24 cellular contexts compared by ENCODE assay signal in genomic region chr5:84085387-84086041, GRCh38.
"Had no signal": no experiment of that assay in that cellular context is flagged by ENCODE, and none has a peak within 500 bp of the region (broad histone marks: within the 10 kb centered on the region; RNA-seq: fewer than 3 reads in every experiment).

No MANE protein-coding gene starts in this region.

- DNase-seq: activated CD4-positive, alpha-beta memory T cell treated with anti-CD3 and anti-CD28 coated beads, Interleukin-2, amount 10 ng/mL, durations not matched to agents 7 days and 5 days; activated CD4-positive, alpha-beta T cell treated with anti-CD3 and anti-CD28 coated beads for 48 hours; activated effector memory CD4-positive, alpha-beta T cell treated with Interleukin-2 at 50 U/mL for 16 hours; activated naive CD4-positive, alpha-beta T cell treated with anti-CD3 and anti-CD28 coated beads, Interleukin-2, amount 10 ng/mL, durations not matched to agents 7 days and 5 days; activated T-cell treated with anti-CD3 and anti-CD28 coated beads, Interleukin-2, amount 50 U/mL, for 72 hours; amygdala; foreskin fibroblast; immature natural killer cell; nucleus accumbens; spleen; stimulated activated CD4-positive, alpha-beta T cell treated with anti-CD3 and anti-CD28 coated beads, Interleukin-4, amount 100 ng/mL, for 1 hour; stimulated activated naive CD4-positive, alpha-beta T cell treated with Interleukin-2 at 50 U/mL for 16 hours; SW 1271; T-helper 17 cell had no signal

- H3K27ac Mint-ChIP-seq: activated CD4-positive, alpha-beta memory T cell treated with anti-CD3 and anti-CD28 coated beads, Interleukin-2, amount 10 ng/mL, durations not matched to agents 7 days and 5 days; activated naive CD4-positive, alpha-beta T cell treated with anti-CD3 and anti-CD28 coated beads, Interleukin-2, amount 10 ng/mL, durations not matched to agents 7 days and 5 days; activated T-cell treated with anti-CD3 and anti-CD28 coated beads, Interleukin-2, amount 50 U/mL, for 72 hours; immature natural killer cell; mesothelial cell of epicardium; natural killer cell treated with Interleukin-12 subunit alpha and Interleukin-12 subunit beta and Interleukin-15 and Interleukin-18, amount 100 ng/mL, for 72 hours; T-helper 17 cell; type B pancreatic cell had no signal

- H3K9ac ChIP-seq: parathyroid adenoma had no signal

- H3K4me2 ChIP-seq: hepatocyte had no signal

- H3K4me3 ChIP-seq: coronary artery, hepatocyte, left lung, spleen, thoracic aorta had no signal

- H3K79me2 ChIP-seq: hepatocyte, parathyroid adenoma had no signal

- H3K36me3 ChIP-seq: left lung, spleen had no signal

- H3K4me1 ChIP-seq: left lung, parathyroid adenoma, spleen had no signal

- H3K27me3 ChIP-seq: hepatocyte, left lung, spleen had no signal

- H3K4me1 Mint-ChIP-seq: activated CD4-positive, alpha-beta memory T cell treated with anti-CD3 and anti-CD28 coated beads, Interleukin-2, amount 10 ng/mL, durations not matched to agents 7 days and 5 days; activated naive CD4-positive, alpha-beta T cell treated with anti-CD3 and anti-CD28 coated beads, Interleukin-2, amount 10 ng/mL, durations not matched to agents 7 days and 5 days; immature natural killer cell; mesothelial cell of epicardium; T-helper 17 cell had no signal

- H3K27me3 Mint-ChIP-seq: activated CD4-positive, alpha-beta memory T cell treated with anti-CD3 and anti-CD28 coated beads, Interleukin-2, amount 10 ng/mL, durations not matched to agents 7 days and 5 days; activated naive CD4-positive, alpha-beta T cell treated with anti-CD3 and anti-CD28 coated beads, Interleukin-2, amount 10 ng/mL, durations not matched to agents 7 days and 5 days; natural killer cell treated with Interleukin-12 subunit alpha and Interleukin-12 subunit beta and Interleukin-15 and Interleukin-18, amount 100 ng/mL, for 72 hours; T-helper 17 cell; type B pancreatic cell had no signal

- ATAC-seq: activated T-cell treated with anti-CD3 and anti-CD28 coated beads, Interleukin-2, amount 50 U/mL, for 72 hours; left lung; natural killer cell treated with Interleukin-12 subunit alpha and Interleukin-12 subunit beta and Interleukin-15 and Interleukin-18, amount 100 ng/mL, for 72 hours; T-helper 17 cell had no signal

- H3K36me3 Mint-ChIP-seq: activated naive CD4-positive, alpha-beta T cell treated with anti-CD3 and anti-CD28 coated beads, Interleukin-2, amount 10 ng/mL, durations not matched to agents 7 days and 5 days; immature natural killer cell; natural killer cell treated with Interleukin-12 subunit alpha and Interleukin-12 subunit beta and Interleukin-15 and Interleukin-18, amount 100 ng/mL, for 72 hours; type B pancreatic cell had no signal

- H3K9me3 Mint-ChIP-seq: activated CD4-positive, alpha-beta memory T cell treated with anti-CD3 and anti-CD28 coated beads, Interleukin-2, amount 10 ng/mL, durations not matched to agents 7 days and 5 days; activated naive CD4-positive, alpha-beta T cell treated with anti-CD3 and anti-CD28 coated beads, Interleukin-2, amount 10 ng/mL, durations not matched to agents 7 days and 5 days; mesothelial cell of epicardium had no signal

- H3K27ac ChIP-seq: coronary artery, hepatocyte, left lung, parathyroid adenoma, spleen, thoracic aorta had no signal

- H2AFZ ChIP-seq: hepatocyte, parathyroid adenoma had no signal

- H3K4me3 Mint-ChIP-seq: activated CD4-positive, alpha-beta memory T cell treated with anti-CD3 and anti-CD28 coated beads, Interleukin-2, amount 10 ng/mL, durations not matched to agents 7 days and 5 days; activated naive CD4-positive, alpha-beta T cell treated with anti-CD3 and anti-CD28 coated beads, Interleukin-2, amount 10 ng/mL, durations not matched to agents 7 days and 5 days; activated T-cell treated with anti-CD3 and anti-CD28 coated beads, Interleukin-2, amount 50 U/mL, for 72 hours; immature natural killer cell; mesothelial cell of epicardium; natural killer cell treated with Interleukin-12 subunit alpha and Interleukin-12 subunit beta and Interleukin-15 and Interleukin-18, amount 100 ng/mL, for 72 hours; T-helper 17 cell; type B pancreatic cell had no signal

- FAIRE-seq: bronchial epithelial cell, endometrium had no signal

- H3K9me3 ChIP-seq: left lung, spleen, thoracic aorta had no signal
